8 cellular contexts compared by ENCODE assay signal in the genomic region with DNA sequence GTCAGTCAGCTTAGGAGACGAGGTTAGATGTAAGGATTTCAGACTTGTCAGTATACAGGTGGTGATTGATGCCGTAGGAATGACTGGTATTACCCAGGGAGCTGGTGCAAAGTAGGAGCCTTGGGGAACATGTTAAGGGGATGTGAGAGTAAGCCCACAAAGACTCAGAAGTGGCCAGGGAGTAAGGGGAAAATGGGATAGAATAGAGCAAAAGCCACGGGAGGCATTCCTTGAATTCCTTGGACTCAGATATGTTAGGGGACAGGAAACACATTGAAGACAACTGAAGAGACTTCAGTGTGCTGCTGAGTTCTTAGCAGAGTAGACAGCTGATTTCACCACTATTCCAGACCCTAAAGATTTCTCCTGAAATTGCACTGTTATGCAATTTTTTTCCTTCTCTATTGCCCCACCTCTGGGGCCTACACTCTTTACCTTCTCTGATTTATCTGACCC. TPM values are rescaled to one million over a fixed set of nuclear protein-coding genes. Genes with fewer than 3 reads are reported as not detected.
DNase-seq lines count a peak whose midpoint lies in the region; ATAC-seq and TF ChIP-seq lines count a peak whose summit lies in the region.

No MANE protein-coding gene starts in this region.

- H3K4me3 Mint-ChIP-seq in MCF 10A (ENCODE audit: unreplicated experiment), result peak overlapping the region; percentile 88

- peak overlapping the region; percentile 82 for H3K27ac Mint-ChIP-seq in MCF 10A (ENCODE audit: low read depth, unreplicated experiment)

- H3K79me1 ChIP-seq in mesendoderm (ENCODE audit: low read length), result peaks cover 11% of the 10 kb centered on the region

- H3K9ac ChIP-seq in Karpas-422 (ENCODE audit: low read length) (peak overlapping the region; percentile 99), mesendoderm (ENCODE audit: low read length) (peak overlapping the region; percentile 63)

- H3K4me1 ChIP-seq in Karpas-422 (ENCODE audit: low read length) (peaks cover 31% of the 10 kb centered on the region), mesendoderm (ENCODE audit: control insufficient read depth, low read depth, low read length) (peaks cover 9% of the 10 kb centered on the region)

- H3K9me3 ChIP-seq in Karpas-422 (ENCODE audit: low read length), result no peaks in the 10 kb centered on the region

- H3K9me3 Mint-ChIP-seq in MCF 10A (ENCODE audit: unreplicated experiment), result no peaks in the 10 kb centered on the region

- peak overlapping the region; percentile 84 for H3K56ac ChIP-seq in mesendoderm (ENCODE audit: low read length)

- no peak for TF ChIP-seq CTCF in MCF 10A (IDR thresholded peaks at IDR 0.05; ENCODE audit: unreplicated experiment)

- H2AFZ ChIP-seq in Karpas-422 (ENCODE audit: low read length), result no peak overlapping the region

- H3K79me2 ChIP-seq in Karpas-422 (ENCODE audit: low read length), result peaks cover 35% of the 10 kb centered on the region
- H3K79me2 ChIP-seq in mesendoderm (ENCODE audit: control insufficient read depth, insufficient read depth, low read length), result peaks cover 13% of the 10 kb centered on the region

- WGBS in mesendoderm (ENCODE audit: extremely low coverage, insufficient coverage, low lambda C conversion rate), result no CpG with 5 or more reads among the region's 3 CpGs

- no peak for ATAC-seq in GM18870 (IDR thresholded peaks at IDR 0.05; ENCODE audit: unreplicated experiment)
- ATAC-seq in GM18909 (IDR thresholded peaks at IDR 0.05; ENCODE audit: poor library complexity, unreplicated experiment), result no peak
- no peak for ATAC-seq in HG03354 (IDR thresholded peaks at IDR 0.05; ENCODE audit: poor library complexity, severe bottlenecking, unreplicated experiment)

- no peak overlapping the region for H2BK5ac ChIP-seq in mesendoderm (ENCODE audit: low read length)

- H3K4me2 ChIP-seq in Karpas-422 (ENCODE audit: low read depth, low read length, poor library complexity, severe bottlenecking), result peak overlapping the region; percentile 95
- no peak overlapping the region for H3K4me2 ChIP-seq in mesendoderm (ENCODE audit: low read length)

- H3K9me2 ChIP-seq in Karpas-422 (replicated peaks; ENCODE audit: insufficient read depth, low read length), result no peaks in the 10 kb centered on the region

- no peak overlapping the region for H2BK120ac ChIP-seq in mesendoderm (ENCODE audit: low read depth, low read length)

- H3K4me3 ChIP-seq in Karpas-422 (ENCODE audit: low read length) (peak overlapping the region; percentile 87), mesendoderm (ENCODE audit: low read length) (no peak overlapping the region)

- peak; percentile 7 for DNase-seq in COLO829 (ENCODE audit: low spot score)
- DNase-seq in Karpas-422, result no peak
- DNase-seq in MCF 10A (ENCODE audit: unreplicated experiment), result peak; percentile 23
- DNase-seq in mesendoderm, result peak; percentile 99
- DNase-seq in GM19240 (ENCODE audit: insufficient read length, low spot score), result no peak

- H2BK15ac ChIP-seq in mesendoderm (replicated peaks; ENCODE audit: low read depth), result no peak overlapping the region

- no peaks in the 10 kb centered on the region for H3K27me3 ChIP-seq in Karpas-422 (ENCODE audit: low read length)
- no peaks in the 10 kb centered on the region for H3K27me3 ChIP-seq in mesendoderm (ENCODE audit: insufficient read depth, low read length, poor library complexity)

- POLR2A ChIA-PET in MCF 10A (lab: Yijun Ruan, JAX), result interaction anchor here (0.7 to 4.6 kb wide), 9 partner anchors 9 to 94 kb away, joined by 3 to 59 read pairs (median 6); a partner anchor contains a TSS

- H2AK5ac ChIP-seq in mesendoderm (ENCODE audit: low read length), result no peak overlapping the region

- peaks cover 28% of the 10 kb centered on the region for H3K4me1 Mint-ChIP-seq in MCF 10A (ENCODE audit: insufficient read depth, unreplicated experiment)

- H3K36me3 ChIP-seq in Karpas-422 (ENCODE audit: insufficient read depth, low read length), result peaks cover 44% of the 10 kb centered on the region; the same call in 1 of the 2 replicates
- peaks cover 5% of the 10 kb centered on the region for H3K36me3 ChIP-seq in mesendoderm (ENCODE audit: control insufficient read depth, insufficient read depth, low read length)

- no peak overlapping the region for H3K4ac ChIP-seq in mesendoderm (ENCODE audit: low read depth, low read length)

- CTCF ChIA-PET in MCF 10A (lab: Yijun Ruan, JAX), result interaction anchor here (1.0 to 1.5 kb wide), 4 partner anchors 40 to 93 kb away, joined by 3 to 6 read pairs (median 3); no protein-coding TSS in a partner anchor

- no peak overlapping the region for H3K23ac ChIP-seq in mesendoderm (ENCODE audit: low read length)

- BruUV-seq in MCF 10A (replicated peaks; lab: Mats Ljungman, UMichigan), result no TSS peak

- intact Hi-C loops in MCF 10A (cut with micrococcal nuclease), result no loop called here

- H3K27me3 Mint-ChIP-seq in MCF 10A (ENCODE audit: insufficient read depth, unreplicated experiment), result no peaks in the 10 kb centered on the region

- H3K36me3 Mint-ChIP-seq in MCF 10A (ENCODE audit: insufficient read depth, unreplicated experiment), result peaks cover 99% of the 10 kb centered on the region

- no peak overlapping the region for H4K5ac ChIP-seq in mesendoderm (ENCODE audit: low read length)

- peak overlapping the region; percentile 61 for H3K18ac ChIP-seq in mesendoderm (ENCODE audit: low read length)

- no peak overlapping the region for H4K8ac ChIP-seq in mesendoderm (ENCODE audit: low read depth, low read length)

- no peaks in the 10 kb centered on the region for H4K20me1 ChIP-seq in Karpas-422 (ENCODE audit: insufficient read depth, low read depth, low read length)

- H3K27ac ChIP-seq in Karpas-422 (ENCODE audit: low read length) (peak overlapping the region; percentile 96), mesendoderm (ENCODE audit: low read depth, low read length) (peak overlapping the region; percentile 97)

RNA-seq across cellular contexts. Expression of a gene that starts 1.2 kb away (rescaled TPM):
- total RNA-seq in Karpas-422 (2014; rRNA removed; shearing (Covaris generic); ENCODE audit: low replicate concordance), result 72.9 and 79.7 TPM in 2 replicates
- 13.4 and 46.0 TPM in 2 replicates for total RNA-seq in MCF 10A (2022)
- 155 TPM for polyA plus RNA-seq in mesendoderm (2013, experiment 1 of 2)
- polyA plus RNA-seq in mesendoderm (2013, experiment 2 of 2), result 160 TPM

RNA-seq across cellular contexts. Expression of a gene that starts 28.8 kb away (rescaled TPM):
- 223 and 247 TPM in 2 replicates for total RNA-seq in Karpas-422 (2014; rRNA removed; shearing (Covaris generic); ENCODE audit: low replicate concordance)
- 341 and 351 TPM in 2 replicates for total RNA-seq in MCF 10A (2022)
- polyA plus RNA-seq in mesendoderm (2013, experiment 1 of 2), result 221 TPM
- polyA plus RNA-seq in mesendoderm (2013, experiment 2 of 2), result 220 TPM

RNA-seq across cellular contexts. Expression of a gene that starts 29.6 kb away (rescaled TPM):
- total RNA-seq in Karpas-422 (2014; rRNA removed; shearing (Covaris generic); ENCODE audit: low replicate concordance), result 50.8 and 105 TPM in 2 replicates
- total RNA-seq in MCF 10A (2022), result 108 and 120 TPM in 2 replicates
- 95.2 TPM for polyA plus RNA-seq in mesendoderm (2013, experiment 1 of 2)
- polyA plus RNA-seq in mesendoderm (2013, experiment 2 of 2), result 95.5 TPM

RNA-seq across cellular contexts. Expression of a gene that starts 33.3 kb away (rescaled TPM):
- total RNA-seq in Karpas-422 (2014; rRNA removed; shearing (Covaris generic); ENCODE audit: low replicate concordance), result 86.1 and 87.6 TPM in 2 replicates
- total RNA-seq in MCF 10A (2022), result 116 and 142 TPM in 2 replicates
- polyA plus RNA-seq in mesendoderm (2013, experiment 1 of 2), result 107 TPM
- 107 TPM for polyA plus RNA-seq in mesendoderm (2013, experiment 2 of 2)

RNA-seq across cellular contexts. Expression of a gene that starts 39.4 kb away (rescaled TPM):
- 0.11 TPM in 1 of 2 replicates, not detected in the other for total RNA-seq in Karpas-422 (2014; rRNA removed; shearing (Covaris generic); ENCODE audit: low replicate concordance)
- total RNA-seq in MCF 10A (2022), result not detected in 2 replicates
- 0.14 TPM for polyA plus RNA-seq in mesendoderm (2013, experiment 1 of 2)
- polyA plus RNA-seq in mesendoderm (2013, experiment 2 of 2), result 0.06 TPM

Comparison
In these comparisons a context has a peak if more than half of its experiments do, and no peak if none do; other contexts are left out.
1. DNase-seq: peak in COLO829 (single experiment), MCF 10A (single experiment) and mesendoderm (single experiment); none in Karpas-422 (single experiment) and GM19240 (single experiment).